In the genomic region with DNA sequence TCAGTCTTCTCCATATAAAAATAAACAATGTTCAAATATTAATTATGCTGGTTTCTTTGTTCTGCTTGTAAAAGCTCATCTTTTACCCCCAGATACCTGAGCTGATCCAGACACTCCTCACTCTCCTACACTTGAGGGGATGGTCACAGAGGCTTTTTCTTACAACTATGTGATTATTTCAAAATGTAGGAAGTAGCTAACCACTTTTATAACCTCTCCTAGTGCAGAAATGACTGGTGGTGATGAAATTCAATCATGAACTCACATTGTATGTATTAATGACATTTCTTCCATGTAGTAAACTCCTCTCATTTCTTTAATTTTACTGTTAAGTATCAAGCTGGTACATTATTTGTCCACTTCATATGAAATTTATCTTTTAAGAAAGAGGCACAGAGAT, we compare ENCODE assay signal across 27 cellular contexts.
A peak's percentile ranks its signal among the peaks of the same experiment; 100 is the strongest.
DNase-seq lines count a peak whose midpoint lies in the region; ATAC-seq and TF ChIP-seq lines count a peak whose summit lies in the region.
"Had no signal": no experiment of that assay in that cellular context is flagged by ENCODE, and none has a peak within 500 bp of the region (broad histone marks: within the 10 kb centered on the region; RNA-seq: fewer than 3 reads in every experiment).

No MANE protein-coding gene starts in this region.

- H3K27me3 Mint-ChIP-seq in CD14-positive monocyte (ENCODE audit: low read depth in 3 of 3) = no peaks in the 10 kb centered on the region
- no peaks in the 10 kb centered on the region for H3K27me3 Mint-ChIP-seq in activated naive CD8-positive, alpha-beta T cell treated with anti-CD3 and anti-CD28 coated beads, Interleukin-2, amount 50 U/mL, for 24 hours
- H3K27me3 Mint-ChIP-seq: activated naive CD8-positive, alpha-beta T cell; type B pancreatic cell had no signal

- H3K4me1 ChIP-seq in adipocyte (ENCODE audit: control insufficient read depth, insufficient read depth, low read length) (peaks cover 29% of the 10 kb centered on the region), neutrophil (ENCODE audit: control insufficient read depth in 1 of 2, insufficient read depth in 1 of 2, low read depth in 1 of 2, low read length in 1 of 2) (peaks cover 30 to 33% of the 10 kb centered on the region in 2 experiments), esophagus muscularis mucosa (peaks cover 28 to 34% (median 33%) of the 10 kb centered on the region in 4 donors)

- H3K27ac Mint-ChIP-seq in CD14-positive monocyte = peak overlapping the region; percentile 87 to 96 (median 92)
- no peak overlapping the region for H3K27ac Mint-ChIP-seq in activated naive CD8-positive, alpha-beta T cell treated with anti-CD3 and anti-CD28 coated beads, Interleukin-2, amount 50 U/mL, for 24 hours
- H3K27ac Mint-ChIP-seq: activated naive CD8-positive, alpha-beta T cell; activated T-helper 1 cell treated with anti-CD3 and anti-CD28 coated beads, Interleukin-12 subunit alpha, Interleukin-12 subunit beta, Interleukin-2, Interleukin-4 antibody, amounts not matched to agents 30 ng/mL and 10 ng/mL and 1 ng/mL, durations not matched to agents 14 hours and 24 hours and 36 hours; brain; CD4-positive, CD25-positive, alpha-beta regulatory T cell; endodermal cell; type B pancreatic cell had no signal

- H3K4me3 Mint-ChIP-seq in CD14-positive monocyte = peak overlapping the region in 1 of 2 donors; percentile 71
- H3K4me3 Mint-ChIP-seq in activated naive CD8-positive, alpha-beta T cell treated with anti-CD3 and anti-CD28 coated beads, Interleukin-2, amount 50 U/mL, for 24 hours = no peak overlapping the region
- H3K4me3 Mint-ChIP-seq: activated naive CD8-positive, alpha-beta T cell; activated T-helper 1 cell treated with anti-CD3 and anti-CD28 coated beads, Interleukin-12 subunit alpha, Interleukin-12 subunit beta, Interleukin-2, Interleukin-4 antibody, amounts not matched to agents 30 ng/mL and 10 ng/mL and 1 ng/mL, durations not matched to agents 14 hours and 24 hours and 36 hours; brain; endodermal cell; type B pancreatic cell had no signal

- DNase-seq in CD14-positive monocyte (ENCODE audit: low spot score) (no peak), MV-4-11 (lab: John Stamatoyannopoulos, UW) (peak; percentile 76), adipocyte (ENCODE audit: low read depth) (peak; percentile 43), esophagus muscularis mucosa (ENCODE audit: extremely low spot score) (no peak)
- DNase-seq in activated naive CD8-positive, alpha-beta T cell treated with anti-CD3 and anti-CD28 coated beads, Interleukin-2, amount 50 U/mL, for 24 hours = no peak
- DNase-seq: ACHN; CD4-positive, CD25-positive, alpha-beta regulatory T cell; endodermal cell; glutamatergic neuron; GOT3; kidney glomerular epithelial cell; mammary epithelial cell; NCI-H1417 treated with DMSO at 0.1 percent for 48 hours; NCI-H510A; retina; RPMI8226; spleen; stimulated activated CD4-positive, alpha-beta T cell treated with anti-CD3 and anti-CD28 coated beads, Interleukin-4, amount 100 ng/mL, for 1 hour; stomach had no signal

- H3K4me3 ChIP-seq in adipocyte (ENCODE audit: low read length) (no peak overlapping the region), neutrophil (ENCODE audit: low read depth in 1 of 2, low read length in 1 of 2) (no peak overlapping the region), esophagus muscularis mucosa (no peak overlapping the region)
- H3K4me3 ChIP-seq: spleen, stomach had no signal

- H3K36me3 ChIP-seq in adipocyte (ENCODE audit: control insufficient read depth, insufficient read depth, low read length, severe bottlenecking) = no peaks in the 10 kb centered on the region
- no peaks in the 10 kb centered on the region for H3K36me3 ChIP-seq in neutrophil
- H3K36me3 ChIP-seq in esophagus muscularis mucosa = no peaks in the 10 kb centered on the region
- H3K36me3 ChIP-seq: spleen, stomach had no signal

- TF ChIP-seq CTCF in CD14-positive monocyte (IDR thresholded peaks at IDR 0.05) (no peak), neutrophil (IDR thresholded peaks at IDR 0.05) (no peak), esophagus muscularis mucosa (IDR thresholded peaks at IDR 0.05) (no peak)

- intact Hi-C loops in CD14-positive monocyte (cut with micrococcal nuclease) = no loop called here
- intact Hi-C loops in esophagus muscularis mucosa (cut with DNase I) = no loop called here

- no peaks in the 10 kb centered on the region for H3K9me3 ChIP-seq in adipocyte (ENCODE audit: control insufficient read depth, low read length)
- H3K9me3 ChIP-seq in neutrophil = no peaks in the 10 kb centered on the region
- H3K9me3 ChIP-seq in esophagus muscularis mucosa = no peaks in the 10 kb centered on the region
- H3K9me3 ChIP-seq: spleen, stomach had no signal

- peaks cover 43% of the 10 kb centered on the region for H3K4me1 Mint-ChIP-seq in CD14-positive monocyte
- peaks cover 7% of the 10 kb centered on the region for H3K4me1 Mint-ChIP-seq in activated naive CD8-positive, alpha-beta T cell treated with anti-CD3 and anti-CD28 coated beads, Interleukin-2, amount 50 U/mL, for 24 hours
- H3K4me1 Mint-ChIP-seq: endodermal cell had no signal

- TF ChIP-seq POLR2A in esophagus muscularis mucosa (IDR thresholded peaks at IDR 0.05; ENCODE audit: low read depth) = no peak

- no peak for TF ChIP-seq EP300 in esophagus muscularis mucosa (IDR thresholded peaks at IDR 0.05)

- H3K9ac ChIP-seq in adipocyte (ENCODE audit: low read length) = no peak overlapping the region

- H3K9me3 Mint-ChIP-seq in CD14-positive monocyte = no peaks in the 10 kb centered on the region
- no peaks in the 10 kb centered on the region for H3K9me3 Mint-ChIP-seq in activated naive CD8-positive, alpha-beta T cell treated with anti-CD3 and anti-CD28 coated beads, Interleukin-2, amount 50 U/mL, for 24 hours
- H3K9me3 Mint-ChIP-seq: activated T-helper 1 cell treated with anti-CD3 and anti-CD28 coated beads, Interleukin-12 subunit alpha, Interleukin-12 subunit beta, Interleukin-2, Interleukin-4 antibody, amounts not matched to agents 30 ng/mL and 10 ng/mL and 1 ng/mL, durations not matched to agents 14 hours and 24 hours and 36 hours; brain; type B pancreatic cell had no signal

- peaks cover 0 to 2% of the 10 kb centered on the region in 2 donors for H3K36me3 Mint-ChIP-seq in CD14-positive monocyte
- no peaks in the 10 kb centered on the region for H3K36me3 Mint-ChIP-seq in activated naive CD8-positive, alpha-beta T cell treated with anti-CD3 and anti-CD28 coated beads, Interleukin-2, amount 50 U/mL, for 24 hours (ENCODE audit: low read depth)
- H3K36me3 Mint-ChIP-seq: activated naive CD8-positive, alpha-beta T cell; brain; CD4-positive, CD25-positive, alpha-beta regulatory T cell; type B pancreatic cell had no signal

- H3K27me3 ChIP-seq in adipocyte (replicated peaks; ENCODE audit: control insufficient read depth, insufficient read depth, low read length) = no peaks in the 10 kb centered on the region
- H3K27me3 ChIP-seq in neutrophil = no peaks in the 10 kb centered on the region
- H3K27me3 ChIP-seq in esophagus muscularis mucosa = no peaks in the 10 kb centered on the region
- H3K27me3 ChIP-seq: spleen, stomach had no signal

- H3K27ac ChIP-seq in neutrophil = peak overlapping the region; percentile 75
- H3K27ac ChIP-seq in esophagus muscularis mucosa (replicated peaks in 1 of 4) = no peak overlapping the region

- ATAC-seq in GM21423 (IDR thresholded peaks at IDR 0.05; ENCODE audit: unreplicated experiment) = no peak
- no peak for ATAC-seq in activated naive CD8-positive, alpha-beta T cell treated with anti-CD3 and anti-CD28 coated beads, Interleukin-2, amount 50 U/mL, for 24 hours
- no peak for ATAC-seq in GM21528 (IDR thresholded peaks at IDR 0.05; ENCODE audit: low FRiP score, unreplicated experiment)
- ATAC-seq: SK-N-SH treated with all-trans-retinoic acid at 6 μM for 48 hours had no signal

Comparison
In these comparisons a context has a peak if more than half of its experiments do, and no peak if none do; other contexts are left out.
1. DNase-seq: peak in MV-4-11 (single experiment) and adipocyte (single experiment); none in CD14-positive monocyte (single experiment), activated naive CD8-positive, alpha-beta T cell treated with anti-CD3 and anti-CD28 coated beads, Interleukin-2, amount 50 U/mL, for 24 hours (single experiment) and esophagus muscularis mucosa (single experiment).